In genomic region chr12:94694732-94695131, GRCh38 we compare ENCODE assay signal across 37 cellular contexts. TPM values are rescaled to one million over a fixed set of nuclear protein-coding genes. Genes with fewer than 3 reads are reported as not detected.
"Had no signal": no experiment of that assay in that cellular context is flagged by ENCODE, and none has a peak within 500 bp of the region (broad histone marks: within the 10 kb centered on the region; RNA-seq: fewer than 3 reads in every experiment).

No MANE protein-coding gene starts in this region.

- H3K9me3 Mint-ChIP-seq: activated naive CD4-positive, alpha-beta T cell treated with anti-CD3 and anti-CD28 coated beads for 36 hours; activated naive CD4-positive, alpha-beta T cell treated with anti-CD3 and anti-CD28 coated beads, Interleukin-2, amount 10 ng/mL, durations not matched to agents 7 days and 5 days; activated naive CD4-positive, alpha-beta T cell treated with anti-CD3 and anti-CD28 coated beads, Interleukin-2, amount 50 U/mL, for 24 hours; activated naive CD4-positive, alpha-beta T cell treated with anti-CD3 and anti-CD28 coated beads, Interleukin-2, amount 50 U/mL, for 72 hours; activated naive CD8-positive, alpha-beta T cell treated with anti-CD3 and anti-CD28 coated beads, Interleukin-2, amount 10 ng/mL, durations not matched to agents 7 days and 5 days; activated naive CD8-positive, alpha-beta T cell treated with anti-CD3 and anti-CD28 coated beads, Interleukin-2, amount 50 U/mL, for 24 hours; activated T-cell treated with anti-CD3 and anti-CD28 coated beads, Interleukin-2, amount 50 U/mL, for 24 hours; activated T-cell treated with anti-CD3 and anti-CD28 coated beads, Interleukin-2, amount 50 U/mL, for 4 hours; activated T-helper 1 cell treated with anti-CD3 and anti-CD28 coated beads, Interleukin-12 subunit alpha, Interleukin-12 subunit beta, Interleukin-2, Interleukin-4 antibody, amounts not matched to agents 30 ng/mL and 10 ng/mL and 1 ng/mL, durations not matched to agents 14 hours and 24 hours and 36 hours; activated T-helper 17 cell treated with anti-CD3 and anti-CD28 coated beads, Interleukin-2, amount 50 U/mL, for 72 hours; activated T-helper 2 cell treated with anti-CD3 and anti-CD28 coated beads, Interferon-gamma antibody, Interleukin-2, Interleukin-4, amounts not matched to agents 10 μg/mL and 5 μg/mL and 100 μg/mL, durations not matched to agents 14 hours and 24 hours and 36 hours; central memory CD8-positive, alpha-beta T cell had no signal

- H3K27ac ChIP-seq: adrenal gland, ascending aorta, body of pancreas, brain microvascular endothelial cell, breast epithelium, cardiac muscle cell had no signal

- H3K27ac Mint-ChIP-seq: activated naive CD4-positive, alpha-beta T cell treated with anti-CD3 and anti-CD28 coated beads for 36 hours; activated naive CD4-positive, alpha-beta T cell treated with anti-CD3 and anti-CD28 coated beads, Interleukin-2, amount 10 ng/mL, durations not matched to agents 7 days and 5 days; activated naive CD4-positive, alpha-beta T cell treated with anti-CD3 and anti-CD28 coated beads, Interleukin-2, amount 50 U/mL, for 24 hours; activated naive CD4-positive, alpha-beta T cell treated with anti-CD3 and anti-CD28 coated beads, Interleukin-2, amount 50 U/mL, for 72 hours; activated naive CD8-positive, alpha-beta T cell; activated naive CD8-positive, alpha-beta T cell treated with anti-CD3 and anti-CD28 coated beads for 36 hours; activated naive CD8-positive, alpha-beta T cell treated with anti-CD3 and anti-CD28 coated beads, Interleukin-2, amount 10 ng/mL, durations not matched to agents 7 days and 5 days; activated naive CD8-positive, alpha-beta T cell treated with anti-CD3 and anti-CD28 coated beads, Interleukin-2, amount 50 U/mL, for 24 hours; activated T-cell treated with anti-CD3 and anti-CD28 coated beads, Interleukin-2, amount 50 U/mL, for 24 hours; activated T-cell treated with anti-CD3 and anti-CD28 coated beads, Interleukin-2, amount 50 U/mL, for 72 hours; activated T-helper 1 cell treated with anti-CD3 and anti-CD28 coated beads, Interleukin-12 subunit alpha, Interleukin-12 subunit beta, Interleukin-2, Interleukin-4 antibody, amounts not matched to agents 30 ng/mL and 10 ng/mL and 1 ng/mL, durations not matched to agents 14 hours and 24 hours and 36 hours; activated T-helper 17 cell treated with anti-CD3 and anti-CD28 coated beads, Interleukin-2, amount 50 U/mL, for 72 hours; activated T-helper 2 cell treated with anti-CD3 and anti-CD28 coated beads, Interferon-gamma antibody, Interleukin-2, Interleukin-4, amounts not matched to agents 10 μg/mL and 5 μg/mL and 100 μg/mL, durations not matched to agents 14 hours and 24 hours and 36 hours; brain had no signal

- H3K9me3 ChIP-seq: adrenal gland, ascending aorta, body of pancreas, breast epithelium had no signal

- H3K36me3 Mint-ChIP-seq: activated naive CD4-positive, alpha-beta T cell treated with anti-CD3 and anti-CD28 coated beads, Interleukin-2, amount 10 ng/mL, durations not matched to agents 7 days and 5 days; activated naive CD4-positive, alpha-beta T cell treated with anti-CD3 and anti-CD28 coated beads, Interleukin-2, amount 50 U/mL, for 24 hours; activated naive CD8-positive, alpha-beta T cell; activated naive CD8-positive, alpha-beta T cell treated with anti-CD3 and anti-CD28 coated beads, Interleukin-2, amount 10 ng/mL, durations not matched to agents 7 days and 5 days; brain had no signal

- ATAC-seq: activated naive CD4-positive, alpha-beta T cell treated with anti-CD3 and anti-CD28 coated beads, Interleukin-2, amount 50 U/mL, for 72 hours; activated naive CD8-positive, alpha-beta T cell treated with anti-CD3 and anti-CD28 coated beads, Interleukin-2, amount 50 U/mL, for 24 hours; activated T-cell treated with anti-CD3 and anti-CD28 coated beads, Interleukin-2, amount 50 U/mL, for 4 hours; activated T-cell treated with anti-CD3 and anti-CD28 coated beads, Interleukin-2, amount 50 U/mL, for 72 hours; activated T-helper 17 cell treated with anti-CD3 and anti-CD28 coated beads, Interleukin-2, amount 50 U/mL, for 72 hours; body of pancreas had no signal

- H3K27me3 Mint-ChIP-seq: activated naive CD4-positive, alpha-beta T cell treated with anti-CD3 and anti-CD28 coated beads, Interleukin-2, amount 50 U/mL, for 24 hours; activated naive CD8-positive, alpha-beta T cell; activated naive CD8-positive, alpha-beta T cell treated with anti-CD3 and anti-CD28 coated beads for 36 hours; brain; central memory CD8-positive, alpha-beta T cell had no signal

- H3K4me1 ChIP-seq: breast epithelium had no signal

- H3K4me3 Mint-ChIP-seq: activated naive CD4-positive, alpha-beta T cell treated with anti-CD3 and anti-CD28 coated beads for 36 hours; activated naive CD4-positive, alpha-beta T cell treated with anti-CD3 and anti-CD28 coated beads, Interleukin-2, amount 10 ng/mL, durations not matched to agents 7 days and 5 days; activated naive CD4-positive, alpha-beta T cell treated with anti-CD3 and anti-CD28 coated beads, Interleukin-2, amount 50 U/mL, for 24 hours; activated naive CD8-positive, alpha-beta T cell; activated naive CD8-positive, alpha-beta T cell treated with anti-CD3 and anti-CD28 coated beads for 36 hours; activated naive CD8-positive, alpha-beta T cell treated with anti-CD3 and anti-CD28 coated beads, Interleukin-2, amount 10 ng/mL, durations not matched to agents 7 days and 5 days; activated naive CD8-positive, alpha-beta T cell treated with anti-CD3 and anti-CD28 coated beads, Interleukin-2, amount 50 U/mL, for 24 hours; activated T-cell treated with anti-CD3 and anti-CD28 coated beads, Interleukin-2, amount 50 U/mL, for 24 hours; activated T-cell treated with anti-CD3 and anti-CD28 coated beads, Interleukin-2, amount 50 U/mL, for 4 hours; activated T-cell treated with anti-CD3 and anti-CD28 coated beads, Interleukin-2, amount 50 U/mL, for 72 hours; activated T-helper 1 cell treated with anti-CD3 and anti-CD28 coated beads, Interleukin-12 subunit alpha, Interleukin-12 subunit beta, Interleukin-2, Interleukin-4 antibody, amounts not matched to agents 30 ng/mL and 10 ng/mL and 1 ng/mL, durations not matched to agents 14 hours and 24 hours and 36 hours; activated T-helper 17 cell treated with anti-CD3 and anti-CD28 coated beads, Interleukin-2, amount 50 U/mL, for 72 hours; brain; central memory CD8-positive, alpha-beta T cell had no signal

- H3K27me3 ChIP-seq: adrenal gland, ascending aorta, body of pancreas, brain microvascular endothelial cell, breast epithelium, cardiac muscle cell had no signal

- H3K36me3 ChIP-seq: adrenal gland, ascending aorta, brain microvascular endothelial cell, breast epithelium, cardiac muscle cell had no signal

- H3K4me1 Mint-ChIP-seq: activated naive CD4-positive, alpha-beta T cell treated with anti-CD3 and anti-CD28 coated beads, Interleukin-2, amount 10 ng/mL, durations not matched to agents 7 days and 5 days; activated naive CD4-positive, alpha-beta T cell treated with anti-CD3 and anti-CD28 coated beads, Interleukin-2, amount 50 U/mL, for 24 hours; activated T-helper 17 cell treated with anti-CD3 and anti-CD28 coated beads, Interleukin-2, amount 50 U/mL, for 72 hours; brain; central memory CD8-positive, alpha-beta T cell had no signal

- DNase-seq: activated effector memory CD4-positive, alpha-beta T cell treated with anti-CD3 and anti-CD28 coated beads, Interleukin-2, amount 50 U/mL, for 16 hours; activated effector memory CD4-positive, alpha-beta T cell treated with Interleukin-2 at 50 U/mL for 16 hours; activated gamma-delta T cell; activated gamma-delta T cell treated with Interleukin-2 at 50 U/mL for 16 hours; activated naive CD4-positive, alpha-beta T cell; activated naive CD4-positive, alpha-beta T cell treated with anti-CD3 and anti-CD28 coated beads for 36 hours; activated naive CD4-positive, alpha-beta T cell treated with anti-CD3 and anti-CD28 coated beads, Interleukin-2, amount 10 ng/mL, durations not matched to agents 7 days and 5 days; activated naive CD4-positive, alpha-beta T cell treated with anti-CD3 and anti-CD28 coated beads, Interleukin-2, amount 50 U/mL, for 16 hours; activated naive CD4-positive, alpha-beta T cell treated with Interleukin-2 at 50 U/mL for 16 hours; activated naive CD8-positive, alpha-beta T cell treated with anti-CD3 and anti-CD28 coated beads for 36 hours; activated naive CD8-positive, alpha-beta T cell treated with anti-CD3 and anti-CD28 coated beads, Interleukin-2, amount 10 ng/mL, durations not matched to agents 7 days and 5 days; activated naive CD8-positive, alpha-beta T cell treated with anti-CD3 and anti-CD28 coated beads, Interleukin-2, amount 50 U/mL, for 24 hours; activated T-cell treated with anti-CD3 and anti-CD28 coated beads, Interleukin-2, amount 50 U/mL, for 24 hours; activated T-cell treated with anti-CD3 and anti-CD28 coated beads, Interleukin-2, amount 50 U/mL, for 4 hours; activated T-cell treated with anti-CD3 and anti-CD28 coated beads, Interleukin-2, amount 50 U/mL, for 48 hours; activated T-cell treated with anti-CD3 and anti-CD28 coated beads, Interleukin-2, amount 50 U/mL, for 72 hours; adrenal gland; amniotic stem cell; amygdala; anterior cingulate cortex; aorta; body of pancreas; brain microvascular endothelial cell; caudate nucleus; central memory CD4-positive, alpha-beta T cell; cerebellar nuclear complex had no signal

- H3K4me3 ChIP-seq: adrenal gland, ascending aorta, body of pancreas, breast epithelium, cardiac muscle cell had no signal

RNA-seq across cellular contexts. Expression of gene TMCC3, which starts 44.4 kb away (rescaled TPM):
- total RNA-seq: activated naive CD4-positive, alpha-beta T cell treated with anti-CD3 and anti-CD28 coated beads, Interleukin-2, amount 50 U/mL, for 72 hours had no signal
